33 cellular contexts compared by ENCODE assay signal in the genomic region with DNA sequence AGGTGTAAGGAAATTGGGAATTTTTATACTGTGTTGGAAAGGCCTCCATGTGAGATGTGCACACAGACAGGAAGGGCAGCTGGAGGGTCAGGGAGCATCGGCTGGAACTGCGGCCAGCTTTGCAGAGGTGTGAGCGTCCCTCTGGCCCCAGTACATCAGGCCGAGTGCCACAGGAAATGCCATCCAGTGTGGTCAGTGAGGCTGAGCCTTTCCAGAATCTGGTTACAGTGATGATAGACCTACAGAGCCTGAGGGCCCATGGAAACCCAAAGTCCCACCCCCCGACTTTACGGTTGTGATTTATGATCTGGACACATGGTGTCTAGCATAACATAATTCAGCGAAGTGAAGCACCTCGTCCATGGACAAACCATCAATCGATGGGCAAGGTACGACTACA.
DNase-seq lines count a peak whose midpoint lies in the region; ATAC-seq and TF ChIP-seq lines count a peak whose summit lies in the region.
"Had no signal": no experiment of that assay in that cellular context is flagged by ENCODE, and none has a peak within 500 bp of the region (broad histone marks: within the 10 kb centered on the region; RNA-seq: fewer than 3 reads in every experiment).

No MANE protein-coding gene starts in this region.

- no peak overlapping the region for H3K4me3 ChIP-seq in cardiac fibroblast (replicated peaks in 1 of 2; ENCODE audit: low read depth in 2 of 2, low read length in 2 of 2)
- H3K4me3 ChIP-seq: BLaER1, esophagus squamous epithelium, gastroesophageal sphincter, spleen, vagina had no signal

- no peaks in the 10 kb centered on the region for H3K36me3 Mint-ChIP-seq in osteocyte (ENCODE audit: unreplicated experiment)
- H3K36me3 Mint-ChIP-seq in T-helper 17 cell (ENCODE audit: low read depth): no peaks in the 10 kb centered on the region
- H3K36me3 Mint-ChIP-seq in glutamatergic neuron (ENCODE audit: unreplicated experiment): peaks cover 9% of the 10 kb centered on the region
- H3K36me3 Mint-ChIP-seq: immature natural killer cell had no signal

- no peak for TF ChIP-seq CTCF in cardiac fibroblast (IDR thresholded peaks at IDR 0.05; ENCODE audit: low read depth, low read length)
- no peak for TF ChIP-seq CTCF in osteocyte (IDR thresholded peaks at IDR 0.05)
- no peak for TF ChIP-seq CTCF in glutamatergic neuron (IDR thresholded peaks at IDR 0.05; ENCODE audit: partially characterized antibody, unreplicated experiment)

- no peak overlapping the region for H3K4me3 Mint-ChIP-seq in osteocyte (ENCODE audit: unreplicated experiment)
- H3K4me3 Mint-ChIP-seq in T-helper 17 cell: no peak overlapping the region
- no peak overlapping the region for H3K4me3 Mint-ChIP-seq in glutamatergic neuron (ENCODE audit: unreplicated experiment)
- H3K4me3 Mint-ChIP-seq: activated naive CD8-positive, alpha-beta T cell treated with anti-CD3 and anti-CD28 coated beads, Interleukin-2, amount 50 U/mL, for 24 hours; activated T-cell treated with anti-CD3 and anti-CD28 coated beads, Interleukin-2, amount 50 U/mL, for 72 hours; immature natural killer cell; naive thymus-derived CD8-positive, alpha-beta T cell; stimulated activated naive CD8-positive, alpha-beta T cell treated with anti-CD3 and anti-CD28 coated beads, Interleukin-15, amount 100 ng/mL, for 72 hours; T-helper 1 cell treated with Interleukin-12 subunit alpha and Interleukin-12 subunit beta and Interleukin-4 antibody, amounts not matched to agents 30 μg/mL and 1 μg/mL, for 36 hours had no signal

- H3K27me3 Mint-ChIP-seq in osteocyte (ENCODE audit: unreplicated experiment): no peaks in the 10 kb centered on the region
- H3K27me3 Mint-ChIP-seq in T-helper 17 cell: peaks cover 35% of the 10 kb centered on the region
- H3K27me3 Mint-ChIP-seq in glutamatergic neuron (ENCODE audit: unreplicated experiment): peaks cover 5% of the 10 kb centered on the region

- H3K4me1 Mint-ChIP-seq in osteocyte (ENCODE audit: unreplicated experiment) (peaks cover 32% of the 10 kb centered on the region), T-helper 17 cell (peaks cover 3% of the 10 kb centered on the region), glutamatergic neuron (ENCODE audit: low read depth, unreplicated experiment) (peaks cover 8% of the 10 kb centered on the region)
- H3K4me1 Mint-ChIP-seq: activated naive CD8-positive, alpha-beta T cell treated with anti-CD3 and anti-CD28 coated beads, Interleukin-2, amount 50 U/mL, for 24 hours; immature natural killer cell had no signal

- H3K9me3 Mint-ChIP-seq in osteocyte (ENCODE audit: unreplicated experiment) (no peaks in the 10 kb centered on the region), glutamatergic neuron (ENCODE audit: unreplicated experiment) (peaks cover 2% of the 10 kb centered on the region)
- H3K9me3 Mint-ChIP-seq: activated naive CD8-positive, alpha-beta T cell treated with anti-CD3 and anti-CD28 coated beads, Interleukin-2, amount 50 U/mL, for 24 hours; activated T-cell treated with anti-CD3 and anti-CD28 coated beads, Interleukin-2, amount 50 U/mL, for 72 hours; T-helper 1 cell treated with Interleukin-12 subunit alpha and Interleukin-12 subunit beta and Interleukin-4 antibody, amounts not matched to agents 30 μg/mL and 1 μg/mL, for 36 hours had no signal

- POLR2A ChIA-PET in HEK293T (lab: Yijun Ruan, JAX): no interaction called here

- CTCF ChIA-PET in HEK293T (lab: Yijun Ruan, JAX): no interaction called here

- peak; percentile 36 for ATAC-seq in left ventricle myocardium superior
- no peak for ATAC-seq in T-helper 17 cell
- no peak for ATAC-seq in HG02642 (IDR thresholded peaks at IDR 0.05; ENCODE audit: poor library complexity, unreplicated experiment)
- ATAC-seq: activated naive CD8-positive, alpha-beta T cell treated with anti-CD3 and anti-CD28 coated beads, Interleukin-2, amount 50 U/mL, for 24 hours; activated T-cell treated with anti-CD3 and anti-CD28 coated beads, Interleukin-2, amount 50 U/mL, for 72 hours; gastroesophageal sphincter; HepG2; left lobe of liver; naive thymus-derived CD8-positive, alpha-beta T cell; PC-3; SK-N-SH treated with all-trans-retinoic acid at 6 μM for 48 hours; stimulated activated naive CD8-positive, alpha-beta T cell treated with anti-CD3 and anti-CD28 coated beads, Interleukin-15, amount 100 ng/mL, for 72 hours had no signal

- peak overlapping the region; percentile 78 for H3K27ac Mint-ChIP-seq in osteocyte (ENCODE audit: unreplicated experiment)
- no peak overlapping the region for H3K27ac Mint-ChIP-seq in T-helper 17 cell
- H3K27ac Mint-ChIP-seq in glutamatergic neuron (ENCODE audit: unreplicated experiment): no peak overlapping the region
- H3K27ac Mint-ChIP-seq: activated naive CD8-positive, alpha-beta T cell treated with anti-CD3 and anti-CD28 coated beads, Interleukin-2, amount 50 U/mL, for 24 hours; activated T-cell treated with anti-CD3 and anti-CD28 coated beads, Interleukin-2, amount 50 U/mL, for 72 hours; immature natural killer cell; stimulated activated naive CD8-positive, alpha-beta T cell treated with anti-CD3 and anti-CD28 coated beads, Interleukin-15, amount 100 ng/mL, for 72 hours; T-helper 1 cell treated with Interleukin-12 subunit alpha and Interleukin-12 subunit beta and Interleukin-4 antibody, amounts not matched to agents 30 μg/mL and 1 μg/mL, for 36 hours had no signal

- H3K9me3 ChIP-seq in T-helper 17 cell (ENCODE audit: control insufficient read depth, low read length, poor library complexity, severe bottlenecking): no peaks in the 10 kb centered on the region
- H3K9me3 ChIP-seq: esophagus squamous epithelium, gastroesophageal sphincter, vagina had no signal

- DNase-seq in HEK293T (ENCODE audit: extremely low spot score) (no peak), cardiac fibroblast (ENCODE audit: low read depth in 2 of 2) (peak; percentile 31 to 32), left ventricle myocardium superior (no peak), osteocyte (ENCODE audit: extremely low spot score, unreplicated experiment) (no peak), T-helper 17 cell (no peak), superior temporal gyrus (ENCODE audit: extremely low spot score) (no peak), glutamatergic neuron (no peak)
- DNase-seq: activated CD4-positive, alpha-beta T cell treated with anti-CD3 and anti-CD28 coated beads, Interleukin-2, amount 50 U/mL, for 48 hours; activated CD4-positive, CD25-positive, alpha-beta regulatory T cell treated with anti-CD3 and anti-CD28 coated beads, Interleukin-2, amount 50 U/mL, for 72 hours; activated naive CD8-positive, alpha-beta T cell treated with anti-CD3 and anti-CD28 coated beads, Interleukin-2, amount 50 U/mL, for 24 hours; activated T-cell treated with anti-CD3 and anti-CD28 coated beads, Interleukin-2, amount 50 U/mL, for 72 hours; DMS 273 treated with DMSO at 0.1 percent for 48 hours; EL; esophagus squamous epithelium; H7; immature natural killer cell; naive thymus-derived CD8-positive, alpha-beta T cell; NCI-H1417 treated with DMSO at 0.1 percent for 48 hours; NCI-H2081; NCI-H2227 treated with DMSO at 0.1 percent for 48 hours; NCI-H526 treated with DMSO at 0.1 percent for 48 hours; PC-3; spleen; stimulated activated CD4-positive, alpha-beta T cell treated with anti-CD3 and anti-CD28 coated beads, Interleukin-2, amount 100 ng/mL, for 24 hours; stimulated activated naive CD8-positive, alpha-beta T cell treated with anti-CD3 and anti-CD28 coated beads, Interleukin-15, amount 100 ng/mL, for 72 hours had no signal

- intact Hi-C loops in left ventricle myocardium superior (cut with micrococcal nuclease): no loop called here

TF ChIP-seq in HEK293T, 16 proteins besides CTCF, POLR2A, EP300 and RAD21:
- TF ChIP-seq ZNF384 (IDR thresholded peaks at IDR 0.05): no peak
- TF ChIP-seq PKNOX1 (IDR thresholded peaks at IDR 0.05): peak; percentile 55

Comparison
In these comparisons a context has a peak if more than half of its experiments do, and no peak if none do; other contexts are left out.
1. DNase-seq: peak in cardiac fibroblast (2 of 2); none in HEK293T (single experiment), left ventricle myocardium superior (single experiment), osteocyte (single experiment), T-helper 17 cell (0 of 3), superior temporal gyrus (single experiment) and glutamatergic neuron (single experiment).